ENCODE assay signal across 25 cellular contexts in genomic region chr1:231616667-231617066, GRCh38.
"Had no signal": no experiment of that assay in that cellular context is flagged by ENCODE, and none has a peak within 500 bp of the region (broad histone marks: within the 10 kb centered on the region; RNA-seq: fewer than 3 reads in every experiment).

No MANE protein-coding gene starts in this region.

- H3K27me3 ChIP-seq: breast epithelium, left lung, neutrophil, ovary, right lobe of liver, uterus had no signal

- DNase-seq: activated B cell treated with CpG ODN at 0.5 μM for 24 hours; activated CD4-positive, alpha-beta T cell treated with anti-CD3 and anti-CD28 coated beads, Interleukin-2, amount 50 U/mL, for 1 hour; activated naive CD4-positive, alpha-beta T cell; activated T-cell treated with anti-CD3 and anti-CD28 coated beads for 4 hours; activated T-cell treated with anti-CD3 and anti-CD28 coated beads, Interleukin-2, amount 50 U/mL, for 72 hours; amniotic stem cell; central memory CD4-positive, alpha-beta T cell; left lung; lower lobe of right lung; mesenchymal stem cell; nephron progenitor cell; ovary; right lobe of liver; stimulated activated CD4-positive, alpha-beta T cell treated with anti-CD3 and anti-CD28 coated beads, Interleukin-12 subunit alpha, Interleukin-12 subunit beta, amount 100 ng/mL, for 4 hours; stimulated activated CD4-positive, alpha-beta T cell treated with anti-CD3 and anti-CD28 coated beads, Interleukin-4, amount 100 ng/mL, for 24 hours; uterus had no signal

- H3K36me3 Mint-ChIP-seq: type B pancreatic cell had no signal

- H3K4me3 Mint-ChIP-seq: activated B cell treated with CpG ODN at 0.5 μM for 24 hours; activated T-cell treated with anti-CD3 and anti-CD28 coated beads, Interleukin-2, amount 50 U/mL, for 72 hours; nephron progenitor cell; stimulated activated effector memory CD8-positive, alpha-beta T cell treated with anti-CD3 and anti-CD28 coated beads, Interleukin-12 subunit alpha, Interleukin-12 subunit beta, amount 100 ng/mL, for 72 hours; stimulated activated naive CD8-positive, alpha-beta T cell treated with anti-CD3 and anti-CD28 coated beads, Interleukin-15, Interleukin-2, amounts not matched to agents 100 ng/mL and 50 ng/mL, for 24 hours; type B pancreatic cell had no signal

- H3K27ac ChIP-seq: breast epithelium, esophagus muscularis mucosa, left lung, lower lobe of right lung, neutrophil, ovary, right lobe of liver, skin epidermis, thoracic aorta, uterus had no signal

- H3K9me3 Mint-ChIP-seq: nephron progenitor cell had no signal

- H3K36me3 ChIP-seq: breast epithelium, esophagus muscularis mucosa, left lung, lower lobe of right lung, neutrophil, ovary, right lobe of liver, thoracic aorta, uterus had no signal

- H3K4me1 ChIP-seq: breast epithelium, right lobe of liver, uterus had no signal

- H3K9me3 ChIP-seq: breast epithelium, esophagus muscularis mucosa, left lung, lower lobe of right lung, neutrophil, ovary, right lobe of liver, thoracic aorta, uterus had no signal

- H3K4me3 ChIP-seq: breast epithelium, esophagus muscularis mucosa, left lung, lower lobe of right lung, ovary, right lobe of liver, skin epidermis, thoracic aorta, uterus had no signal

- ATAC-seq: activated T-cell treated with anti-CD3 and anti-CD28 coated beads, Interleukin-2, amount 50 U/mL, for 72 hours; left lung; lower lobe of right lung; right lobe of liver; stimulated activated effector memory CD8-positive, alpha-beta T cell treated with anti-CD3 and anti-CD28 coated beads, Interleukin-12 subunit alpha, Interleukin-12 subunit beta, amount 100 ng/mL, for 72 hours had no signal

- H3K27ac Mint-ChIP-seq: activated B cell treated with CpG ODN at 0.5 μM for 24 hours; activated T-cell treated with anti-CD3 and anti-CD28 coated beads, Interleukin-2, amount 50 U/mL, for 72 hours; nephron progenitor cell; progenitor cell of endocrine pancreas; stimulated activated effector memory CD8-positive, alpha-beta T cell treated with anti-CD3 and anti-CD28 coated beads, Interleukin-12 subunit alpha, Interleukin-12 subunit beta, amount 100 ng/mL, for 72 hours; stimulated activated naive CD8-positive, alpha-beta T cell treated with anti-CD3 and anti-CD28 coated beads, Interleukin-15, Interleukin-2, amounts not matched to agents 100 ng/mL and 50 ng/mL, for 24 hours; type B pancreatic cell had no signal

- H3K4me1 Mint-ChIP-seq: nephron progenitor cell had no signal
